19 cellular contexts compared by ENCODE assay signal in genomic region chr3:70959506-70959905, GRCh38.
"Had no signal": no experiment of that assay in that cellular context is flagged by ENCODE, and none has a peak within 500 bp of the region (broad histone marks: within the 10 kb centered on the region; RNA-seq: fewer than 3 reads in every experiment).

No MANE protein-coding gene starts in this region.

- H3K4me3 ChIP-seq: lower lobe of right lung, stomach, vagina had no signal

- H3K27ac Mint-ChIP-seq: activated CD4-positive, alpha-beta memory T cell treated with anti-CD3 and anti-CD28 coated beads for 36 hours had no signal

- DNase-seq: activated CD4-positive, alpha-beta memory T cell treated with anti-CD3 and anti-CD28 coated beads for 36 hours; activated gamma-delta T cell treated with Interleukin-2 at 50 U/mL for 16 hours; cerebellar nuclear complex; effector CD4-positive, alpha-beta T cell; head of caudate nucleus; lower lobe of right lung; nucleus accumbens; posterior cingulate gyrus; retina; stimulated activated CD4-positive, alpha-beta T cell treated with anti-CD3 and anti-CD28 coated beads, Interleukin-12 subunit alpha, Interleukin-12 subunit beta, amount 100 ng/mL, for 4 hours; stimulated activated CD4-positive, alpha-beta T cell treated with anti-CD3 and anti-CD28 coated beads, Interleukin-1b, Interleukin-23, amount 100 ng/mL, for 48 hours; stimulated activated CD8-positive, alpha-beta memory T cell treated with anti-CD3 and anti-CD28 coated beads, Interleukin-4, amount 100 ng/mL, for 48 hours; stomach; T-cell; T-helper 9 cell; trophoblast cell had no signal

- H3K4me1 ChIP-seq: lower lobe of right lung had no signal

- ATAC-seq: lower lobe of right lung, SK-N-SH treated with all-trans-retinoic acid at 6 μM for 48 hours, T-cell had no signal

- H3K9me3 ChIP-seq: lower lobe of right lung, stomach, vagina had no signal

- H3K27me3 ChIP-seq: stomach, vagina had no signal

- H3K4me3 Mint-ChIP-seq: activated CD4-positive, alpha-beta memory T cell treated with anti-CD3 and anti-CD28 coated beads for 36 hours; nephron; T-cell had no signal

- H3K9me3 Mint-ChIP-seq: activated CD4-positive, alpha-beta memory T cell treated with anti-CD3 and anti-CD28 coated beads for 36 hours; nephron; T-cell had no signal

- H3K27ac ChIP-seq: lower lobe of right lung, stomach, vagina had no signal

- H3K27me3 Mint-ChIP-seq: activated CD4-positive, alpha-beta memory T cell treated with anti-CD3 and anti-CD28 coated beads for 36 hours; T-cell had no signal
